8 cellular contexts compared by ENCODE assay signal in genomic region chr4:139301821-139302611, GRCh38. TPM values are rescaled to one million over a fixed set of nuclear protein-coding genes. Genes with fewer than 3 reads are reported as not detected.
DNase-seq lines count a peak whose midpoint lies in the region; ATAC-seq and TF ChIP-seq lines count a peak whose summit lies in the region.

NDUFC1 (minus strand) TSS chr4:139302477; CDS start chr4:139295798, 6,679 bp downstream.

- H2BK120ac ChIP-seq in mesendoderm (ENCODE audit: low read depth, low read length): peak within 1 kb of the TSS; percentile 13

- H4K5ac ChIP-seq in mesendoderm (ENCODE audit: low read length): no peak within 1 kb of the TSS

- no peak within 1 kb of the TSS for H4K8ac ChIP-seq in mesendoderm (ENCODE audit: low read depth, low read length)

- peak within 1 kb of the TSS; percentile 88 for H3K4me3 ChIP-seq in AG04449 (ENCODE audit: low read depth, low read length)
- H3K4me3 ChIP-seq in mesendoderm (ENCODE audit: low read length): peak within 1 kb of the TSS; percentile 93

- peak within 1 kb of the TSS; percentile 88 for H3K4me3 Mint-ChIP-seq in activated CD4-positive, alpha-beta memory T cell treated with anti-CD3 and anti-CD28 coated beads, Interleukin-2, amount 10 ng/mL, durations not matched to agents 7 days and 5 days

- no peaks in the 10 kb centered on the region for H3K27me3 Mint-ChIP-seq in activated CD4-positive, alpha-beta memory T cell treated with anti-CD3 and anti-CD28 coated beads, Interleukin-2, amount 10 ng/mL, durations not matched to agents 7 days and 5 days

- H3K9ac ChIP-seq in mesendoderm (ENCODE audit: low read length): peak within 1 kb of the TSS; percentile 81

- POLR2A ChIA-PET in AG04449 (lab: Yijun Ruan, JAX): interaction anchor here (0.8 to 2.1 kb wide), 3 partner anchors 10 to 37 kb away, joined by 3 to 6 read pairs (median 4); no protein-coding TSS in a partner anchor
- POLR2A ChIA-PET in activated CD4-positive, alpha-beta memory T cell treated with anti-CD3 and anti-CD28 coated beads, Interleukin-2, amount 10 ng/mL, durations not matched to agents 7 days and 5 days (lab: Charles Lee): interaction anchor here (0.6 to 4.7 kb wide), 19 partner anchors 10 to 356 kb away, joined by 3 to 65 read pairs (median 5); partner anchors contain the start of genes ELF2, NOCT and SETD7

- H3K23ac ChIP-seq in mesendoderm (ENCODE audit: low read length): peak within 1 kb of the TSS; percentile 86

- no peak within 1 kb of the TSS for H2BK15ac ChIP-seq in mesendoderm (replicated peaks; ENCODE audit: low read depth)

- CTCF ChIA-PET in AG04449 (lab: Yijun Ruan, JAX): interaction anchor here (1.0 to 2.5 kb wide), 5 partner anchors 10 to 271 kb away, joined by 5 to 8 read pairs (median 7); partner anchors contain the start of gene MGARP
- CTCF ChIA-PET in activated CD4-positive, alpha-beta memory T cell treated with anti-CD3 and anti-CD28 coated beads, Interleukin-2, amount 10 ng/mL, durations not matched to agents 7 days and 5 days (lab: Charles Lee): interaction anchor here (0.8 to 3.7 kb wide), 11 partner anchors 10 to 271 kb away, joined by 3 to 22 read pairs (median 4); partner anchors contain the start of gene ELF2

- H2AK5ac ChIP-seq in mesendoderm (ENCODE audit: low read length): no peak within 1 kb of the TSS

- H3K36me3 ChIP-seq in mesendoderm (ENCODE audit: control insufficient read depth, insufficient read depth, low read length): peaks cover 3% of the 10 kb centered on the region

- H3K18ac ChIP-seq in mesendoderm (ENCODE audit: low read length): peak within 1 kb of the TSS; percentile 62

- TF ChIP-seq CTCF in AG04449 (IDR thresholded peaks at IDR 0.05; ENCODE audit: insufficient read depth, low read length, missing control alignments): peak; percentile 34

- ATAC-seq in GM18858 (IDR thresholded peaks at IDR 0.05; ENCODE audit: unreplicated experiment) (peak; percentile 21), HG03097 (IDR thresholded peaks at IDR 0.05; ENCODE audit: low FRiP score, unreplicated experiment) (peak; percentile 36)

- peak within 1 kb of the TSS; percentile 91 for H3K56ac ChIP-seq in mesendoderm (ENCODE audit: low read length)

- H3K27ac ChIP-seq in mesendoderm (ENCODE audit: low read depth, low read length): peak within 1 kb of the TSS; percentile 74

- H3K4me1 ChIP-seq in mesendoderm (ENCODE audit: control insufficient read depth, low read depth, low read length): no peaks in the 10 kb centered on the region

- no peaks in the 10 kb centered on the region for H3K27me3 ChIP-seq in mesendoderm (ENCODE audit: insufficient read depth, low read length, poor library complexity)

- peak within 1 kb of the TSS; percentile 64 for H3K4me2 ChIP-seq in mesendoderm (ENCODE audit: low read length)

- H3K79me1 ChIP-seq in mesendoderm (ENCODE audit: low read length): peaks cover 2% of the 10 kb centered on the region

- H2BK5ac ChIP-seq in mesendoderm (ENCODE audit: low read length): no peak within 1 kb of the TSS

- peaks cover 51% of the 10 kb centered on the region for H3K79me2 ChIP-seq in mesendoderm (ENCODE audit: control insufficient read depth, insufficient read depth, low read length)

- H3K36me3 Mint-ChIP-seq in activated CD4-positive, alpha-beta memory T cell treated with anti-CD3 and anti-CD28 coated beads, Interleukin-2, amount 10 ng/mL, durations not matched to agents 7 days and 5 days (ENCODE audit: low read depth): peaks cover 36% of the 10 kb centered on the region

- peak within 1 kb of the TSS; percentile 94 for H3K27ac Mint-ChIP-seq in activated CD4-positive, alpha-beta memory T cell treated with anti-CD3 and anti-CD28 coated beads, Interleukin-2, amount 10 ng/mL, durations not matched to agents 7 days and 5 days

- peaks cover 59% of the 10 kb centered on the region for H3K4me1 Mint-ChIP-seq in activated CD4-positive, alpha-beta memory T cell treated with anti-CD3 and anti-CD28 coated beads, Interleukin-2, amount 10 ng/mL, durations not matched to agents 7 days and 5 days

- peak within 1 kb of the TSS; percentile 87 for H3K4ac ChIP-seq in mesendoderm (ENCODE audit: low read depth, low read length)

- no CpG with 5 or more reads among the region's 46 CpGs for WGBS in mesendoderm (ENCODE audit: extremely low coverage, insufficient coverage, low lambda C conversion rate)

- DNase-seq in AG04449 (ENCODE audit: low read depth, low spot score) (no peak), NCI-H510A treated with DMSO at 0.1 percent for 48 hours (lab: John Stamatoyannopoulos, UW) (peak; percentile 46), mesendoderm (peak; percentile 76)
- DNase-seq in activated CD4-positive, alpha-beta memory T cell treated with anti-CD3 and anti-CD28 coated beads, Interleukin-2, amount 10 ng/mL, durations not matched to agents 7 days and 5 days: peak; percentile 71
- DNase-seq in effector CD8-positive, alpha-beta T cell (lab: John Stamatoyannopoulos, UW): peak; percentile 52
- peak; percentile 30 for DNase-seq in stimulated activated CD8-positive, alpha-beta memory T cell treated with anti-CD3 and anti-CD28 coated beads, Interleukin-4, amount 100 ng/mL, for 24 hours (ENCODE audit: low read depth)

- no peaks in the 10 kb centered on the region for H3K9me3 Mint-ChIP-seq in activated CD4-positive, alpha-beta memory T cell treated with anti-CD3 and anti-CD28 coated beads, Interleukin-2, amount 10 ng/mL, durations not matched to agents 7 days and 5 days

RNA-seq across cellular contexts. Expression of gene NDUFC1, which starts in this region (rescaled TPM):
- total RNA-seq in activated CD4-positive, alpha-beta memory T cell treated with anti-CD3 and anti-CD28 coated beads, Interleukin-2, amount 10 ng/mL, durations not matched to agents 7 days and 5 days: 10 to 100 TPM; 35.7 to 36.1 TPM
- polyA plus RNA-seq in mesendoderm (2013, experiment 1 of 2): 194 TPM
- 202 TPM for polyA plus RNA-seq in mesendoderm (2013, experiment 2 of 2)
